In the genomic region with DNA sequence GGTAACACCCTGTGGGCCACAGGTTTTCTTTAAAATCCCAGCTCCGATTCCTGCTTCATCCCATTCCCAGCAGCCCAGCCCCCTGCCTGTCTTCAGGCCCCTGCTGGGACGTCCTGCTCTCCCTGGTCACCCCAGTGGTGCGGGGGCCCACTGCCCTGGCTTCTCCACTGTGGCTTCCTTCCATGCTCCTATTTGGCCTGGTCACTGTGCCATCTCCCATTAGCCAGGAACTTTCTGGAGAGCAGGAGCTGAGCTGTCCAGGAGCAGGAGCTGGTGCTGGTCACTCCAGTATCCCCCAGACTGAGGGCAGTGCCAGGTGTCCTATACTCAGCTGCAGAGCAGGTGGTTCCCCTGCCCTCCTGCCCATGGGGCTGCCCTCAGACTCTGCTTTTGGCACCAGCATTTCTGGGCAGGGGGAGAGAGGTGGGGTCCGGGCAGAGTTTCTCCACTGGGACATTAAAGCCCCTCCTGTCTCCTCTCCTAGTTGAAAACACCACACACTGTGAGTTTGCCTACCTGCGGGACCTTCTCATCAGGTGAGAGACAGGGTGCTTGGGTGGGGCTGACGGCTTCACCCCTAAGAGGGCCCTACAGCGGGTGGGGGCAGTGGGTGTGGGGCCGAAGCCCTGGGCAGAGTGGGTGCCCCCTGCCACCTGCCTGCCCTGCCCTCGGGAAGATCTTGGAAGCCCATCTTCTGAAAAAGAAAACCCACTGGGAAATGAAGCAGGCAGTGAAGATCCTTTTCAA, we compare ENCODE assay signal across 24 cellular contexts.
DNase-seq lines count a peak whose midpoint lies in the region; ATAC-seq and TF ChIP-seq lines count a peak whose summit lies in the region.
"Had no signal": no experiment of that assay in that cellular context is flagged by ENCODE, and none has a peak within 500 bp of the region (broad histone marks: within the 10 kb centered on the region; RNA-seq: fewer than 3 reads in every experiment).

No MANE protein-coding gene starts in this region.

- no peak for TF ChIP-seq CTCF in hepatocyte (IDR thresholded peaks at IDR 0.05; ENCODE audit: poor library complexity)
- TF ChIP-seq CTCF in suprapubic skin (IDR thresholded peaks at IDR 0.05) = no peak

- H3K4me3 Mint-ChIP-seq in activated T-cell treated with anti-CD3 and anti-CD28 coated beads, Interleukin-2, amount 50 U/mL, for 24 hours = no peak overlapping the region
- H3K4me3 Mint-ChIP-seq: activated T-helper 17 cell treated with anti-CD3 and anti-CD28 coated beads, Interleukin-2, amount 50 U/mL, for 72 hours; CD8-positive, alpha-beta memory T cell had no signal

- H4K20me1 ChIP-seq in hepatocyte (ENCODE audit: insufficient read depth, poor library complexity, severe bottlenecking) = no peaks in the 10 kb centered on the region

- H3K4me1 ChIP-seq in hepatocyte (ENCODE audit: insufficient read depth) (no peaks in the 10 kb centered on the region), suprapubic skin (peaks cover 5% of the 10 kb centered on the region)

- H3K36me3 ChIP-seq in H7 (replicated peaks; ENCODE audit: control insufficient read depth, insufficient read depth, low read length) (peaks cover 14% of the 10 kb centered on the region), hepatocyte (replicated peaks; ENCODE audit: insufficient read depth, low read depth) (no peaks in the 10 kb centered on the region), suprapubic skin (peaks cover 63% of the 10 kb centered on the region)
- H3K36me3 ChIP-seq: cardiac muscle cell had no signal

- H3K4me1 Mint-ChIP-seq in activated T-cell treated with anti-CD3 and anti-CD28 coated beads, Interleukin-2, amount 50 U/mL, for 24 hours (ENCODE audit: low read depth) = peaks cover 12% of the 10 kb centered on the region

- whole genome bisulfite sequencing in hepatocyte (ENCODE audit: low lambda C conversion rate, missing lambda C conversion rate) = 96% methylated on average over 9 of the region's 9 CpGs
- WGBS in suprapubic skin = 98% methylated on average over 6 of the region's 9 CpGs

- H2AFZ ChIP-seq in hepatocyte = no peak overlapping the region

- TF ChIP-seq POLR2A in suprapubic skin (IDR thresholded peaks at IDR 0.05) = no peak

- no peak for TF ChIP-seq EP300 in suprapubic skin (IDR thresholded peaks at IDR 0.05)

- no peaks in the 10 kb centered on the region for H3K9me2 ChIP-seq in hepatocyte (replicated peaks; ENCODE audit: insufficient read depth)

- H3K27me3 ChIP-seq in H7 (ENCODE audit: control insufficient read depth, insufficient read depth, low read length) = no peaks in the 10 kb centered on the region
- no peaks in the 10 kb centered on the region for H3K27me3 ChIP-seq in hepatocyte
- H3K27me3 ChIP-seq in suprapubic skin = no peaks in the 10 kb centered on the region
- H3K27me3 ChIP-seq: cardiac muscle cell, dorsolateral prefrontal cortex, Peyer's patch, vagina had no signal

- H3K36me3 Mint-ChIP-seq in activated T-cell treated with anti-CD3 and anti-CD28 coated beads, Interleukin-2, amount 50 U/mL, for 24 hours (ENCODE audit: low read depth) = peaks cover 90% of the 10 kb centered on the region

- H3K27ac ChIP-seq in hepatocyte (no peak overlapping the region), suprapubic skin (no peak overlapping the region)
- H3K27ac ChIP-seq: cardiac muscle cell, dorsolateral prefrontal cortex, Peyer's patch, vagina had no signal

- no peak overlapping the region for H3K4me3 ChIP-seq in H7 (ENCODE audit: insufficient read depth, low read depth, low read length)
- H3K4me3 ChIP-seq in hepatocyte = no peak overlapping the region
- H3K4me3 ChIP-seq in suprapubic skin = no peak overlapping the region
- H3K4me3 ChIP-seq: cardiac muscle cell, dorsolateral prefrontal cortex, Peyer's patch, smooth muscle cell, vagina had no signal

- no peaks in the 10 kb centered on the region for H3K9me3 Mint-ChIP-seq in activated T-cell treated with anti-CD3 and anti-CD28 coated beads, Interleukin-2, amount 50 U/mL, for 24 hours
- H3K9me3 Mint-ChIP-seq: activated T-helper 17 cell treated with anti-CD3 and anti-CD28 coated beads, Interleukin-2, amount 50 U/mL, for 72 hours; CD8-positive, alpha-beta memory T cell; naive thymus-derived CD8-positive, alpha-beta T cell had no signal

- no peaks in the 10 kb centered on the region for H3K27me3 Mint-ChIP-seq in activated T-cell treated with anti-CD3 and anti-CD28 coated beads, Interleukin-2, amount 50 U/mL, for 24 hours
- H3K27me3 Mint-ChIP-seq: activated T-helper 17 cell treated with anti-CD3 and anti-CD28 coated beads, Interleukin-2, amount 50 U/mL, for 72 hours; naive thymus-derived CD8-positive, alpha-beta T cell; progenitor cell of endocrine pancreas had no signal

- H3K79me2 ChIP-seq in hepatocyte = no peaks in the 10 kb centered on the region

- peak; percentile 32 for DNase-seq in activated T-cell treated with anti-CD3 and anti-CD28 coated beads, Interleukin-2, amount 50 U/mL, for 24 hours
- no peak for DNase-seq in activated T-cell treated with anti-CD3 and anti-CD28 coated beads, Interleukin-2, amount 50 U/mL, for 48 hours
- DNase-seq in H7 (peak; percentile 46), hepatocyte (ENCODE audit: low spot score) (peak; percentile 2), suprapubic skin (ENCODE audit: low spot score in 2 of 2) (peak; percentile 44 to 74), 8988T (no peak), NCI-H187 treated with DMSO at 0.1 percent for 48 hours (lab: John Stamatoyannopoulos, UW) (no peak)
- DNase-seq: amygdala; DMS79; foreskin melanocyte; KG1; mesenchymal stem cell; naive thymus-derived CD8-positive, alpha-beta T cell; NCI-H2029; stimulated activated CD4-positive, alpha-beta T cell treated with anti-CD3 and anti-CD28 coated beads, Interleukin-4, amount 100 ng/mL, for 24 hours had no signal

- no peak overlapping the region for H3K4me2 ChIP-seq in hepatocyte
- H3K4me2 ChIP-seq: smooth muscle cell had no signal

- H3K9me3 ChIP-seq in hepatocyte (ENCODE audit: low read depth) = no peaks in the 10 kb centered on the region
- H3K9me3 ChIP-seq in suprapubic skin = no peaks in the 10 kb centered on the region
- H3K9me3 ChIP-seq: Peyer's patch, vagina had no signal

- H3K27ac Mint-ChIP-seq in activated T-cell treated with anti-CD3 and anti-CD28 coated beads, Interleukin-2, amount 50 U/mL, for 24 hours = peak overlapping the region; percentile 50
- H3K27ac Mint-ChIP-seq: activated T-helper 17 cell treated with anti-CD3 and anti-CD28 coated beads, Interleukin-2, amount 50 U/mL, for 72 hours; progenitor cell of endocrine pancreas had no signal

- ATAC-seq in HG02763 (IDR thresholded peaks at IDR 0.05; ENCODE audit: unreplicated experiment) = no peak
- ATAC-seq: activated T-helper 17 cell treated with anti-CD3 and anti-CD28 coated beads, Interleukin-2, amount 50 U/mL, for 72 hours; naive thymus-derived CD8-positive, alpha-beta T cell had no signal

Comparison
In these comparisons a context has a peak if more than half of its experiments do, and no peak if none do; other contexts are left out.
1. DNase-seq: peak in activated T-cell treated with anti-CD3 and anti-CD28 coated beads, Interleukin-2, amount 50 U/mL, for 24 hours (single experiment), H7 (single experiment), hepatocyte (single experiment) and suprapubic skin (2 of 2); none in activated T-cell treated with anti-CD3 and anti-CD28 coated beads, Interleukin-2, amount 50 U/mL, for 48 hours (0 of 2), 8988T (single experiment) and NCI-H187 treated with DMSO at 0.1 percent for 48 hours (single experiment).